Comparison of ENCODE assay signal across 1 cellular context in genomic region chr17:48930435-48930873, GRCh38.
TF ChIP-seq lines count a peak whose summit lies in the region.

No MANE protein-coding gene starts in this region.

TF ChIP-seq in endothelial cell of umbilical vein, 7 proteins besides CTCF, POLR2A, EP300 and RAD21:
- TF ChIP-seq JUN (IDR thresholded peaks at IDR 0.05; ENCODE audit: borderline replicate concordance, insufficient read depth, insufficient read length, low read depth), result no peak
- TF ChIP-seq POLR2AphosphoS5 (IDR thresholded peaks at IDR 0.05; ENCODE audit: insufficient read depth, low read depth, low read length), result peak; percentile 32
